ENCODE assay signal across 26 cellular contexts in genomic region chr21:37842163-37842919, GRCh38.
"Had no signal": no experiment of that assay in that cellular context is flagged by ENCODE, and none has a peak within 500 bp of the region (broad histone marks: within the 10 kb centered on the region; RNA-seq: fewer than 3 reads in every experiment).

No MANE protein-coding gene starts in this region.

- H3K36me3 ChIP-seq: adrenal gland, gastroesophageal sphincter, heart right ventricle, left ventricle myocardium inferior, thyroid gland, WERI-Rb-1 had no signal

- H3K4me1 Mint-ChIP-seq: endodermal cell had no signal

- H3K9me3 Mint-ChIP-seq: endodermal cell; stimulated activated naive CD8-positive, alpha-beta T cell treated with anti-CD3 and anti-CD28 coated beads, Interleukin-15, Interleukin-2, amounts not matched to agents 100 ng/mL and 50 ng/mL, for 24 hours had no signal

- H3K36me3 Mint-ChIP-seq: activated naive CD4-positive, alpha-beta T cell treated with anti-CD3 and anti-CD28 coated beads, Interleukin-2, amount 50 U/mL, for 72 hours had no signal

- H2AFZ ChIP-seq: parathyroid adenoma had no signal

- H3K27ac Mint-ChIP-seq: activated CD8-positive, alpha-beta T cell treated with anti-CD3 and anti-CD28 coated beads, Interleukin-2, amount 10 ng/mL, durations not matched to agents 7 days and 5 days; endodermal cell; nephron progenitor cell; stimulated activated naive CD8-positive, alpha-beta T cell treated with anti-CD3 and anti-CD28 coated beads, Interleukin-15, Interleukin-2, amounts not matched to agents 100 ng/mL and 50 ng/mL, for 24 hours had no signal

- H3K4me3 Mint-ChIP-seq: activated CD8-positive, alpha-beta T cell treated with anti-CD3 and anti-CD28 coated beads, Interleukin-2, amount 10 ng/mL, durations not matched to agents 7 days and 5 days; endodermal cell; nephron progenitor cell; stimulated activated naive CD8-positive, alpha-beta T cell treated with anti-CD3 and anti-CD28 coated beads, Interleukin-15, Interleukin-2, amounts not matched to agents 100 ng/mL and 50 ng/mL, for 24 hours had no signal

- H3K9ac ChIP-seq: parathyroid adenoma had no signal

- H3K27me3 ChIP-seq: adrenal gland, gastroesophageal sphincter, thyroid gland had no signal

- DNase-seq: activated CD4-positive, alpha-beta T cell treated with anti-CD3 and anti-CD28 coated beads, Interleukin-2, amount 50 U/mL, for 1 hour; activated CD4-positive, CD25-positive, alpha-beta regulatory T cell treated with anti-CD3 and anti-CD28 coated beads, Interleukin-2, amount 50 U/mL, for 72 hours; activated CD8-positive, alpha-beta T cell treated with anti-CD3 and anti-CD28 coated beads, Interleukin-2, amount 10 ng/mL, durations not matched to agents 7 days and 5 days; adrenal gland; cerebellar nuclear complex; cortex of kidney; endodermal cell; heart right ventricle; left ventricle myocardium inferior; mucosa of descending colon; nephron progenitor cell; nucleus accumbens; right cardiac atrium; stimulated activated CD4-positive, alpha-beta T cell treated with anti-CD3 and anti-CD28 coated beads, Interleukin-1b, Interleukin-23, amount 100 ng/mL, for 48 hours; substantia nigra; T-helper 1 cell; thyroid gland; WERI-Rb-1 had no signal

- H3K4me3 ChIP-seq: adrenal gland, gastroesophageal sphincter, heart right ventricle, left ventricle myocardium inferior, mucosa of descending colon, skin epidermis, thyroid gland had no signal

- FAIRE-seq: astrocyte, TTC549 had no signal

- ATAC-seq: activated CD8-positive, alpha-beta T cell treated with anti-CD3 and anti-CD28 coated beads, Interleukin-2, amount 10 ng/mL, durations not matched to agents 7 days and 5 days; activated naive CD4-positive, alpha-beta T cell treated with anti-CD3 and anti-CD28 coated beads, Interleukin-2, amount 50 U/mL, for 72 hours; gastroesophageal sphincter; heart right ventricle; mucosa of descending colon; right cardiac atrium had no signal

- H3K27me3 Mint-ChIP-seq: stimulated activated naive CD8-positive, alpha-beta T cell treated with anti-CD3 and anti-CD28 coated beads, Interleukin-15, Interleukin-2, amounts not matched to agents 100 ng/mL and 50 ng/mL, for 24 hours had no signal

- H3K27ac ChIP-seq: adrenal gland, epithelial cell of prostate, gastroesophageal sphincter, heart right ventricle, left ventricle myocardium inferior, parathyroid adenoma, skin epidermis, thyroid gland, WERI-Rb-1 had no signal

- H3K4me1 ChIP-seq: adrenal gland, gastroesophageal sphincter, heart right ventricle, left ventricle myocardium inferior, parathyroid adenoma had no signal

- H3K9me3 ChIP-seq: adrenal gland, mucosa of descending colon, thyroid gland had no signal
